8 cellular contexts compared by ENCODE assay signal in genomic region chr13:98509271-98510155, GRCh38.
DNase-seq lines count a peak whose midpoint lies in the region; ATAC-seq and TF ChIP-seq lines count a peak whose summit lies in the region.

No MANE protein-coding gene starts in this region.

- CTCF ChIA-PET in CD4-positive, alpha-beta memory T cell (lab: Charles Lee; ENCODE audit: partially characterized antibody): interaction anchor here (0.5 to 1.2 kb wide), 5 partner anchors 10 to 53 kb away, joined by 3 to 4 read pairs (median 3); no protein-coding TSS in a partner anchor

- no peaks in the 10 kb centered on the region for H3K27me3 ChIP-seq in CD4-positive, alpha-beta memory T cell (ENCODE audit: insufficient read depth, low read length)
- H3K27me3 ChIP-seq in neutrophil: no peaks in the 10 kb centered on the region

- intact Hi-C loops in CD4-positive, alpha-beta memory T cell (cut with micrococcal nuclease): loop anchor here (5.0 kb wide), 1 partner anchor 53 kb away; no protein-coding TSS in a partner anchor

- H3K36me3 Mint-ChIP-seq in CD4-positive, alpha-beta memory T cell: peaks cover 8 to 34% of the 10 kb centered on the region in 2 donors

- H3K9me3 Mint-ChIP-seq in CD4-positive, alpha-beta memory T cell: no peaks in the 10 kb centered on the region

- H3K27me3 Mint-ChIP-seq in CD4-positive, alpha-beta memory T cell: no peaks in the 10 kb centered on the region

- ATAC-seq in GM21515 (IDR thresholded peaks at IDR 0.05; ENCODE audit: unreplicated experiment): peak; percentile 48

- H3K4me1 ChIP-seq in CD4-positive, alpha-beta memory T cell (ENCODE audit: insufficient read depth, low read length): peaks cover 100% of the 10 kb centered on the region
- peaks cover 19 to 21% of the 10 kb centered on the region in 2 experiments for H3K4me1 ChIP-seq in neutrophil (ENCODE audit: control insufficient read depth in 1 of 2, insufficient read depth in 1 of 2, low read depth in 1 of 2, low read length in 1 of 2)

- peak in 4 of 5 donors; percentile 22 to 74 (median 38) for DNase-seq in CD4-positive, alpha-beta memory T cell
- DNase-seq in HS-27A (ENCODE audit: low read depth) (peak; percentile 53), epithelial cell of proximal tubule (ENCODE audit: low read depth) (peak; percentile 63), NCI-H1930 (lab: John Stamatoyannopoulos, UW) (no peak), activated gamma-delta T cell (lab: John Stamatoyannopoulos, UW) (no peak)
- peak; percentile 69 for DNase-seq in activated CD4-positive, alpha-beta T cell treated with anti-CD3 and anti-CD28 coated beads for 48 hours

- no peak overlapping the region for H3K4me3 ChIP-seq in CD4-positive, alpha-beta memory T cell (ENCODE audit: low read length in 2 of 2)
- no peak overlapping the region for H3K4me3 ChIP-seq in epithelial cell of proximal tubule (ENCODE audit: low read depth, low read length)
- no peak overlapping the region for H3K4me3 ChIP-seq in neutrophil (ENCODE audit: low read depth in 1 of 2, low read length in 1 of 2)

- no peaks in the 10 kb centered on the region for H3K36me3 ChIP-seq in CD4-positive, alpha-beta memory T cell (ENCODE audit: insufficient read depth, low read length)
- peaks cover 23% of the 10 kb centered on the region for H3K36me3 ChIP-seq in neutrophil

- no peak for TF ChIP-seq CTCF in epithelial cell of proximal tubule (conservative IDR thresholded peaks at IDR 0.05; ENCODE audit: low read depth, low read length)
- TF ChIP-seq CTCF in neutrophil (IDR thresholded peaks at IDR 0.05): no peak

- POLR2A ChIA-PET in CD4-positive, alpha-beta memory T cell (lab: Charles Lee; ENCODE audit: partially characterized antibody): interaction anchor here (0.9 to 2.0 kb wide), 11 partner anchors 11 to 67 kb away, joined by 3 to 11 read pairs (median 3); partner anchors contain the start of gene STK24

- peak overlapping the region; percentile 36 for H3K27ac ChIP-seq in CD4-positive, alpha-beta memory T cell (ENCODE audit: low read depth, low read length)
- H3K27ac ChIP-seq in neutrophil: peak overlapping the region; percentile 86

- peak overlapping the region; percentile 80 to 95 (median 87) for H3K27ac Mint-ChIP-seq in CD4-positive, alpha-beta memory T cell

- H3K9me3 ChIP-seq in CD4-positive, alpha-beta memory T cell (ENCODE audit: control insufficient read depth in 1 of 2, low read length in 2 of 2): no peaks in the 10 kb centered on the region
- H3K9me3 ChIP-seq in neutrophil: no peaks in the 10 kb centered on the region

- H3K4me1 Mint-ChIP-seq in CD4-positive, alpha-beta memory T cell: peaks cover 73 to 100% (median 89%) of the 10 kb centered on the region in 4 donors

- H3K4me3 Mint-ChIP-seq in CD4-positive, alpha-beta memory T cell: peak overlapping the region in 7 of 8 donors; percentile 33 to 78 (median 64)

Comparison
In these comparisons a context has a peak if more than half of its experiments do, and no peak if none do; other contexts are left out.
1. DNase-seq: peak in CD4-positive, alpha-beta memory T cell (4 of 5), HS-27A (single experiment), activated CD4-positive, alpha-beta T cell treated with anti-CD3 and anti-CD28 coated beads for 48 hours (single experiment) and epithelial cell of proximal tubule (single experiment); none in NCI-H1930 (0 of 2) and activated gamma-delta T cell (single experiment).